10 cellular contexts compared by ENCODE assay signal in the genomic region with DNA sequence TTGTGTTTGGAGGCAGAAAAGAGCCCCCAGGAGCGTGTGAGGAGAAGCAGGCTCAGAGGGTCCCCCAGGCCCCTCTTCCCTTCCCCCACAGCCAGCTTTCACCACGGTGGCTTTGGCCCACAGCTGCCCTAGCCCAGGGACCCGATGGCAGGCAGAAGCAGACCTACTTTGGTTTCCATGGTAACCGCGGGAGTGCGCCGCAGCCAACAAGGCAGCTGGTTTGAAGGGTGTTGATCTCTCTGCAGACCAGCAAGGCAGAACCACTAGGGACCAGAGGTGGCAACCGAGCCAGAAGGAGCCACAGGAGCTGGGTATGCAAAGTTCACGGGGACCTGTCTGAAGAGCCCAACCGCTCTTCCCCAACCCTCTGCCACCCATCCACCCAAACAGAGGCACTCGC.
A peak's percentile ranks its signal among the peaks of the same experiment; 100 is the strongest.
DNase-seq lines count a peak whose midpoint lies in the region; ATAC-seq and TF ChIP-seq lines count a peak whose summit lies in the region.
"Had no signal": no experiment of that assay in that cellular context is flagged by ENCODE, and none has a peak within 500 bp of the region (broad histone marks: within the 10 kb centered on the region; RNA-seq: fewer than 3 reads in every experiment).

No MANE protein-coding gene starts in this region.

- intact Hi-C loops in dorsolateral prefrontal cortex (cut with DNase I) (no loop called here), sciatic nerve (cut with DNase I) (no loop called here)

- no peak for ATAC-seq in sciatic nerve
- no peak for ATAC-seq in HG02938 (IDR thresholded peaks at IDR 0.05; ENCODE audit: unreplicated experiment)

- no peak for TF ChIP-seq CTCF in dorsolateral prefrontal cortex (IDR thresholded peaks at IDR 0.05 in 54 of 56, conservative IDR thresholded peaks at IDR 0.05 in 2 of 56; ENCODE audit: low read depth in 1 of 56, partially characterized antibody in 56 of 56)

- H3K4me3 ChIP-seq in Jurkat, Clone E6-1 (ENCODE audit: low read length), result no peak overlapping the region
- H3K4me3 ChIP-seq in dorsolateral prefrontal cortex, result no peak overlapping the region
- H3K4me3 ChIP-seq: hepatocyte, pancreas had no signal

- peak; percentile 60 for DNase-seq in Jurkat, Clone E6-1 (ENCODE audit: low read depth, low spot score)
- DNase-seq in NCI-H524 (lab: John Stamatoyannopoulos, UW) (peak; percentile 93 to 94), dorsolateral prefrontal cortex (peak in 9 of 10 donors; percentile 55 to 84 (median 67)), sciatic nerve (ENCODE audit: low spot score) (peak; percentile 46), foreskin melanocyte (no peak), COLO829 (ENCODE audit: low spot score) (no peak)
- DNase-seq in activated CD4-positive, CD25-positive, alpha-beta regulatory T cell treated with anti-CD3 and anti-CD28 coated beads, Interleukin-2, amount 50 U/mL, for 72 hours, result no peak

- peak overlapping the region in 54 of 59 donors; percentile 15 to 87 (median 64) for H3K27ac ChIP-seq in dorsolateral prefrontal cortex
- H3K27ac ChIP-seq: hepatocyte, pancreas had no signal

- H3K27me3 ChIP-seq in dorsolateral prefrontal cortex, result no peaks in the 10 kb centered on the region
- H3K27me3 ChIP-seq: hepatocyte, pancreas had no signal

Comparison
In these comparisons a context has a peak if more than half of its experiments do, and no peak if none do; other contexts are left out.
1. DNase-seq: peak in Jurkat, Clone E6-1 (single experiment), NCI-H524 (2 of 2), dorsolateral prefrontal cortex (9 of 10) and sciatic nerve (single experiment); none in activated CD4-positive, CD25-positive, alpha-beta regulatory T cell treated with anti-CD3 and anti-CD28 coated beads, Interleukin-2, amount 50 U/mL, for 72 hours (single experiment), foreskin melanocyte (single experiment) and COLO829 (single experiment).